In the genomic region with DNA sequence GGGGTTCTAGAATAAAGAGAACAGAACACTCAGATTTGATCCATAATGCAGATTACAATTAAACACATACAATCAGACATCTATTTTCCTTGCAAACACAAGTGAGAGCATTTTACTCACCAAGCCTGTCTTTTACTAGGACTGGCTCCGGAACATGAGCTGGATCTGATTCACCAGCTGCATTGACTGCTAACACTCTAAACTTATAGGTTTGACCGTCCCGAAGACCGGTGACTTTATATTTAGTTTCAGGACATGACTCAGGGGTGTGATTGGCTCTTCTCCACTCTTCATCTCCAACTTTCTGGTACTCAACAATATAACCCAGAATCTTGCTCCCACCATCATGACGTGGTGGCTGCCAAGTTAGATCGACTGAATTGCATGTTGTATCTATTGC, we compare ENCODE assay signal across 21 cellular contexts.
DNase-seq lines count a peak whose midpoint lies in the region; ATAC-seq and TF ChIP-seq lines count a peak whose summit lies in the region.
"Had no signal": no experiment of that assay in that cellular context is flagged by ENCODE, and none has a peak within 500 bp of the region (broad histone marks: within the 10 kb centered on the region; RNA-seq: fewer than 3 reads in every experiment).

No MANE protein-coding gene starts in this region.

- WGBS in gastroesophageal sphincter (ENCODE audit: low coverage in 1 of 2), 2 donors = 92 to 95% methylated on average over 6 of the region's 6 CpGs

- no peak overlapping the region for H3K4me2 ChIP-seq in osteoblast (ENCODE audit: insufficient read depth, low read length)
- H3K4me2 ChIP-seq: BLaER1 had no signal

- DNase-seq in ELR (ENCODE audit: low read depth) (peak; percentile 28), HT1080 (ENCODE audit: low read depth) (peak; percentile 32), RKO (ENCODE audit: low spot score) (peak; percentile 30), osteoblast (ENCODE audit: insufficient read length, low spot score, missing footprints) (peak; percentile 32), NCI-H1930 (lab: John Stamatoyannopoulos, UW) (no peak), kidney tubule cell (ENCODE audit: low spot score) (no peak)
- DNase-seq: 8988T; Calu3; CD4-positive, alpha-beta memory T cell; DMS53; DND-41; EL; GOT3; H7; HFFc6; KG1 had no signal

- no peak overlapping the region for H3K27ac ChIP-seq in osteoblast (ENCODE audit: low read depth, low read length)
- H3K27ac ChIP-seq in gastroesophageal sphincter = no peak overlapping the region
- H3K27ac ChIP-seq: BLaER1 had no signal

- TF ChIP-seq POLR2A in gastroesophageal sphincter (IDR thresholded peaks at IDR 0.05) = no peak

- no peaks in the 10 kb centered on the region for H3K27me3 ChIP-seq in osteoblast (ENCODE audit: insufficient read depth, low read length)
- no peaks in the 10 kb centered on the region for H3K27me3 ChIP-seq in gastroesophageal sphincter
- H3K27me3 ChIP-seq: BLaER1 had no signal

- H2AFZ ChIP-seq in osteoblast (ENCODE audit: low read length) = no peak overlapping the region

- H3K4me3 ChIP-seq in osteoblast (ENCODE audit: insufficient read depth, low read length) (no peak overlapping the region), gastroesophageal sphincter (no peak overlapping the region)
- H3K4me3 ChIP-seq: BLaER1 had no signal

- H3K36me3 ChIP-seq in osteoblast (ENCODE audit: insufficient read depth, low read length) = no peaks in the 10 kb centered on the region
- H3K36me3 ChIP-seq in gastroesophageal sphincter = peaks cover 0 to 38% of the 10 kb centered on the region in 2 donors
- H3K36me3 ChIP-seq: BLaER1 had no signal

- TF ChIP-seq EP300 in gastroesophageal sphincter (IDR thresholded peaks at IDR 0.05) = no peak

- H3K4me1 ChIP-seq in osteoblast (ENCODE audit: insufficient read depth, low read length) (no peaks in the 10 kb centered on the region), gastroesophageal sphincter (no peaks in the 10 kb centered on the region)
- H3K4me1 ChIP-seq: BLaER1 had no signal

- H4K20me1 ChIP-seq in osteoblast (ENCODE audit: insufficient read depth, low read length) = no peaks in the 10 kb centered on the region
- H4K20me1 ChIP-seq: BLaER1 had no signal

- TF ChIP-seq CTCF in osteoblast (IDR thresholded peaks at IDR 0.05; ENCODE audit: extremely low read depth, low read depth, low read length) (no peak), gastroesophageal sphincter (IDR thresholded peaks at IDR 0.05) (no peak)

- H3K9me3 ChIP-seq in osteoblast (ENCODE audit: low read depth, low read length) (no peaks in the 10 kb centered on the region), gastroesophageal sphincter (no peaks in the 10 kb centered on the region)
- H3K9me3 ChIP-seq: BLaER1 had no signal

- no peak for ATAC-seq in GM21423 (IDR thresholded peaks at IDR 0.05; ENCODE audit: unreplicated experiment)
- ATAC-seq in gastroesophageal sphincter = no peak
- ATAC-seq: HCT116, HepG2 had no signal

- H3K79me2 ChIP-seq in osteoblast (ENCODE audit: insufficient read depth, low read length) = no peaks in the 10 kb centered on the region

Comparison
In these comparisons a context has a peak if more than half of its experiments do, and no peak if none do; other contexts are left out.
1. DNase-seq: peak in ELR (single experiment), HT1080 (single experiment), RKO (single experiment) and osteoblast (single experiment); none in NCI-H1930 (0 of 2) and kidney tubule cell (single experiment).